ENCODE assay signal across 9 cellular contexts in the genomic region with DNA sequence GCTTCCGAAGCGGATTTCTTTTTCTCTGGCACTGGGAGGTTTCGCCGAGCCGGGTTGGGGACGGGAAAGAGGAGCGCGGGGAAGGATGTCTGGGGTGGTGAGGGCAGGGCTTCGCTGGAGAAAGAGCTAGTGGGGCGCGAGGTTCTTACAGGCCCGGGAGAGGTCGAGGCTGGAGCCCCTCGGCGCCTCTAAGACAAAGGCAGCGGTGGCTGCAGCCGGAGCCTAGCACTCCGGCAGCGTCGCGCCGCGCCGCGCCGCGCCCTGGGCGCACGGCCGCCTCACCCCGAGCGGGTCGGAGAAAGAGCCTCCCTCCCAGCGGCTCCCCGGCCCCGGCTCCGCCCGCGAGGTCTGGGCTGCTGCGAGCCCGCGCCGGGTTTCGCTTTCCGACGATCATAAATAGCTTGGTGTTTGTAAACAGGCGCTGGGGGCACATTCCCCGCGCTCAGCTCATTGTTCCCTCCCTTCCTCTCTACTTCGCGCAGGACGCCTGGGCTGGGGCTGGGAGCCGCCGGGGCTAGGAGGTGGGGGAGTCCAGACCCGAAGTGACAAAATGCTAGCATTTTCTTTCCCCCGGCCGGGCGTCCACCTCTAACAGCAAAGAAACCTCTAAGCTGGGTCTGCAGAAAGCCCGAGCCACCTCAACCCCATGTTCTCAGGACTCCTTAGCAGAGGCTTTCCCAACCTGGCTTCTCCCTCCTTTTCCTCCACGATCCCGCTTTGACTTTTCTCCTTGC. TPM values are rescaled to one million over a fixed set of nuclear protein-coding genes. Genes with fewer than 3 reads are reported as not detected.
DNase-seq lines count a peak whose midpoint lies in the region; ATAC-seq, FAIRE-seq and TF ChIP-seq lines count a peak whose summit lies in the region.
"Had no signal": no experiment of that assay in that cellular context is flagged by ENCODE, and none has a peak within 500 bp of the region (broad histone marks: within the 10 kb centered on the region; RNA-seq: fewer than 3 reads in every experiment).

No MANE protein-coding gene starts in this region.

- H3K9me3 ChIP-seq in kidney (ENCODE audit: control insufficient read depth in 1 of 2, low read length in 2 of 2) (no peaks in the 10 kb centered on the region), skeletal muscle tissue (ENCODE audit: control insufficient read depth in 3 of 3, low read length in 3 of 3) (no peaks in the 10 kb centered on the region)

- peak overlapping the region; percentile 49 to 86 for H3K9ac ChIP-seq in kidney (ENCODE audit: low read length in 2 of 2)
- peak overlapping the region; percentile 88 to 98 (median 98) for H3K9ac ChIP-seq in skeletal muscle tissue (ENCODE audit: low read depth in 1 of 3, low read length in 3 of 3)

- no peak for TF ChIP-seq CTCF in cardiac fibroblast (IDR thresholded peaks at IDR 0.05; ENCODE audit: low read depth, low read length)
- no peak for TF ChIP-seq CTCF in kidney (IDR thresholded peaks at IDR 0.05; ENCODE audit: borderline replicate concordance, extremely low read depth, insufficient read depth)

- peak overlapping the region; percentile 87 to 91 for H3K27ac ChIP-seq in kidney (ENCODE audit: low read depth in 2 of 2, low read length in 2 of 2)
- peak overlapping the region; percentile 93 for H3K27ac ChIP-seq in skeletal muscle tissue (ENCODE audit: low read depth, low read length)

- H3K4me1 ChIP-seq in kidney (ENCODE audit: control insufficient read depth in 1 of 2, insufficient read depth in 1 of 2, low read depth in 1 of 2, low read length in 2 of 2) (peaks cover 0 to 4% of the 10 kb centered on the region in 2 donors), skeletal muscle tissue (ENCODE audit: control insufficient read depth in 3 of 3, insufficient read depth in 3 of 3, low read length in 3 of 3) (peaks cover 0 to 8% (median 5%) of the 10 kb centered on the region in 3 donors)

- DNase-seq in NCI-H2196 (lab: John Stamatoyannopoulos, UW; ENCODE audit: unreplicated experiment) (peak; percentile 27), NCI-H2196 treated with DMSO at 0.1 percent for 48 hours (lab: John Stamatoyannopoulos, UW; ENCODE audit: unreplicated experiment) (no peak), NCI-H748 (lab: John Stamatoyannopoulos, UW; ENCODE audit: unreplicated experiment) (peak; percentile 78), cardiac fibroblast (ENCODE audit: low read depth in 2 of 2) (peak; percentile 81 to 84), kidney (peak; percentile 87)
- DNase-seq in stimulated activated naive CD4-positive, alpha-beta T cell (lab: John Stamatoyannopoulos, UW): no peak

- intact Hi-C loops in kidney (cut with DNase I): no loop called here

- FAIRE-seq in kidney (lab: Jason Lieb, UNC): no peak
- FAIRE-seq: G401.6 had no signal

- H3K4me3 ChIP-seq in cardiac fibroblast (replicated peaks in 1 of 2; ENCODE audit: low read depth in 2 of 2, low read length in 2 of 2) (peak overlapping the region; percentile 83 to 90), kidney (ENCODE audit: low read length in 2 of 2) (peak overlapping the region; percentile 93 to 97), skeletal muscle tissue (ENCODE audit: low read length in 3 of 3) (peak overlapping the region; percentile 77 to 96 (median 91))

- peak; percentile 55 for ATAC-seq in HG02885 (IDR thresholded peaks at IDR 0.05; ENCODE audit: poor library complexity, unreplicated experiment)

- H3K36me3 ChIP-seq in kidney (ENCODE audit: control insufficient read depth in 1 of 2, insufficient read depth in 2 of 2, low read length in 2 of 2) (no peaks in the 10 kb centered on the region), skeletal muscle tissue (ENCODE audit: control insufficient read depth in 3 of 3, insufficient read depth in 3 of 3, low read length in 3 of 3) (peaks cover 0 to 3% (median 0%) of the 10 kb centered on the region in 3 donors)

- H3K27me3 ChIP-seq in skeletal muscle tissue (ENCODE audit: control insufficient read depth in 3 of 3, insufficient read depth in 3 of 3, low read length in 3 of 3): no peaks in the 10 kb centered on the region

RNA-seq across cellular contexts. Expression of a gene that starts 0.8 kb away (rescaled TPM):
- total RNA-seq in kidney (36.7 TPM), skeletal muscle tissue (13.6 TPM)
- 7.3 TPM for polyA plus RNA-seq in kidney (ENCODE audit: insufficient read depth, low read depth, low replicate concordance)

Comparison
In these comparisons a context has a peak if more than half of its experiments do, and no peak if none do; other contexts are left out.
1. DNase-seq: peak in NCI-H2196 (single experiment), NCI-H748 (single experiment), cardiac fibroblast (2 of 2) and kidney (single experiment); none in NCI-H2196 treated with DMSO at 0.1 percent for 48 hours (single experiment) and stimulated activated naive CD4-positive, alpha-beta T cell (0 of 6).
2. Peak in every context shown above with its lines, with median percentiles within 50 percentile points of each other: H3K4me3 ChIP-seq.